Comparison of ENCODE assay signal across 19 cellular contexts in genomic region chr1:3457910-3458621, GRCh38. TPM values are rescaled to one million over a fixed set of nuclear protein-coding genes. Genes with fewer than 3 reads are reported as not detected.
DNase-seq lines count a peak whose midpoint lies in the region; TF ChIP-seq lines count a peak whose summit lies in the region.
"Had no signal": no experiment of that assay in that cellular context is flagged by ENCODE, and none has a peak within 500 bp of the region (broad histone marks: within the 10 kb centered on the region; RNA-seq: fewer than 3 reads in every experiment).

No MANE protein-coding gene starts in this region.

- POLR2A ChIA-PET in GM10248 (lab: Yijun Ruan, JAX) = no interaction called here
- POLR2A ChIA-PET in CD4-positive, alpha-beta memory T cell (lab: Charles Lee; ENCODE audit: partially characterized antibody) = no interaction called here

- CTCF ChIA-PET in GM10248 (lab: Yijun Ruan, JAX) = no interaction called here
- CTCF ChIA-PET in CD4-positive, alpha-beta memory T cell (lab: Charles Lee; ENCODE audit: partially characterized antibody) = no interaction called here

- H3K9me3 ChIP-seq in SJCRH30 (replicated peaks) = no peaks in the 10 kb centered on the region
- H3K9me3 ChIP-seq in osteoblast (ENCODE audit: low read depth, low read length) = no peaks in the 10 kb centered on the region
- H3K9me3 ChIP-seq in CD4-positive, alpha-beta memory T cell (ENCODE audit: control insufficient read depth in 1 of 2, low read length in 2 of 2) = no peaks in the 10 kb centered on the region
- H3K9me3 ChIP-seq: heart left ventricle, SJSA1 had no signal

- peaks cover 7% of the 10 kb centered on the region for H3K27me3 Mint-ChIP-seq in activated T-cell treated with anti-CD3 and anti-CD28 coated beads, Interleukin-2, amount 50 U/mL, for 24 hours
- no peaks in the 10 kb centered on the region for H3K27me3 Mint-ChIP-seq in CD4-positive, alpha-beta memory T cell
- H3K27me3 Mint-ChIP-seq: stimulated activated naive CD8-positive, alpha-beta T cell treated with anti-CD3 and anti-CD28 coated beads, Interleukin-15, Interleukin-2, amounts not matched to agents 100 ng/mL and 50 ng/mL, for 24 hours had no signal

- no peaks in the 10 kb centered on the region for H3K79me2 ChIP-seq in osteoblast (ENCODE audit: insufficient read depth, low read length)

- no peaks in the 10 kb centered on the region for H3K9me3 Mint-ChIP-seq in activated T-cell treated with anti-CD3 and anti-CD28 coated beads, Interleukin-2, amount 50 U/mL, for 24 hours
- H3K9me3 Mint-ChIP-seq in CD4-positive, alpha-beta memory T cell = no peaks in the 10 kb centered on the region
- H3K9me3 Mint-ChIP-seq: naive thymus-derived CD4-positive, alpha-beta T cell; stimulated activated naive CD8-positive, alpha-beta T cell treated with anti-CD3 and anti-CD28 coated beads, Interleukin-15, Interleukin-2, amounts not matched to agents 100 ng/mL and 50 ng/mL, for 24 hours had no signal

- H3K4me1 ChIP-seq in SJCRH30 (peaks cover 13% of the 10 kb centered on the region), osteoblast (ENCODE audit: insufficient read depth, low read length) (no peaks in the 10 kb centered on the region)
- peaks cover 10% of the 10 kb centered on the region for H3K4me1 ChIP-seq in CD4-positive, alpha-beta memory T cell (ENCODE audit: insufficient read depth, low read length)

- H3K27ac ChIP-seq in 22Rv1 (peak overlapping the region; percentile 71), SJCRH30 (no peak overlapping the region), osteoblast (ENCODE audit: low read depth, low read length) (no peak overlapping the region)
- H3K27ac ChIP-seq in CD4-positive, alpha-beta memory T cell (ENCODE audit: low read depth, low read length) = no peak overlapping the region
- H3K27ac ChIP-seq: heart left ventricle, SJSA1 had no signal

- H3K36me3 Mint-ChIP-seq in activated T-cell treated with anti-CD3 and anti-CD28 coated beads, Interleukin-2, amount 50 U/mL, for 24 hours (ENCODE audit: low read depth) = no peaks in the 10 kb centered on the region
- no peaks in the 10 kb centered on the region for H3K36me3 Mint-ChIP-seq in CD4-positive, alpha-beta memory T cell
- H3K36me3 Mint-ChIP-seq: naive thymus-derived CD4-positive, alpha-beta T cell had no signal

- H3K27me3 ChIP-seq in SJCRH30 = peaks cover 33% of the 10 kb centered on the region
- peaks cover 10% of the 10 kb centered on the region for H3K27me3 ChIP-seq in osteoblast (ENCODE audit: insufficient read depth, low read length)
- peaks cover 7% of the 10 kb centered on the region for H3K27me3 ChIP-seq in CD4-positive, alpha-beta memory T cell (ENCODE audit: insufficient read depth, low read length)
- H3K27me3 ChIP-seq: SJSA1 had no signal

- no peak overlapping the region for H3K4me2 ChIP-seq in osteoblast (ENCODE audit: insufficient read depth, low read length)

- H2AFZ ChIP-seq in osteoblast (ENCODE audit: low read length) = no peak overlapping the region

- H3K4me3 ChIP-seq in SJCRH30 (no peak overlapping the region), osteoblast (ENCODE audit: insufficient read depth, low read length) (no peak overlapping the region)
- H3K4me3 ChIP-seq in CD4-positive, alpha-beta memory T cell (ENCODE audit: low read length in 2 of 2) = no peak overlapping the region
- H3K4me3 ChIP-seq: heart left ventricle, SJSA1, skin epidermis had no signal

- TF ChIP-seq CTCF in 22Rv1 (IDR thresholded peaks at IDR 0.05) (no peak), osteoblast (IDR thresholded peaks at IDR 0.05; ENCODE audit: extremely low read depth, low read depth, low read length) (no peak), GM10248 (IDR thresholded peaks at IDR 0.05; ENCODE audit: control extremely low read depth, extremely low read depth, low read depth, missing control alignments) (no peak)

- no peaks in the 10 kb centered on the region for H3K36me3 ChIP-seq in SJCRH30
- no peaks in the 10 kb centered on the region for H3K36me3 ChIP-seq in osteoblast (ENCODE audit: insufficient read depth, low read length)
- no peaks in the 10 kb centered on the region for H3K36me3 ChIP-seq in CD4-positive, alpha-beta memory T cell (ENCODE audit: insufficient read depth, low read length)
- H3K36me3 ChIP-seq: heart left ventricle, SJSA1 had no signal

- intact Hi-C loops in head of caudate nucleus (cut with DNase I) = no loop called here
- intact Hi-C loops in CD4-positive, alpha-beta memory T cell (cut with micrococcal nuclease) = no loop called here

- peak; percentile 67 to 80 for DNase-seq in SJCRH30
- DNase-seq in head of caudate nucleus = peak in 32 of 42 donors; percentile 31 to 81 (median 50)
- peak; percentile 69 for DNase-seq in osteoblast (ENCODE audit: insufficient read length, low spot score, missing footprints)
- no peak for DNase-seq in activated T-cell treated with anti-CD3 and anti-CD28 coated beads, Interleukin-2, amount 50 U/mL, for 24 hours
- DNase-seq in stimulated activated CD4-positive, alpha-beta T cell treated with anti-CD3 and anti-CD28 coated beads, Interleukin-2, amount 100 ng/mL, for 24 hours = no peak
- DNase-seq in GM10248 (ENCODE audit: extremely low spot score) = no peak
- DNase-seq in CD4-positive, alpha-beta memory T cell = no peak
- DNase-seq: ACHN; activated gamma-delta T cell treated with Interleukin-2 at 50 U/mL for 16 hours; kidney glomerular epithelial cell; naive thymus-derived CD4-positive, alpha-beta T cell; NCI-H2081 treated with DMSO at 0.1 percent for 48 hours; NK-92 treated with Interleukin-12 subunit alpha and Interleukin-12 subunit beta, amount 100 ng/mL, for 24 hours had no signal

- no peak overlapping the region for H3K4me3 Mint-ChIP-seq in activated T-cell treated with anti-CD3 and anti-CD28 coated beads, Interleukin-2, amount 50 U/mL, for 24 hours
- no peak overlapping the region for H3K4me3 Mint-ChIP-seq in CD4-positive, alpha-beta memory T cell
- H3K4me3 Mint-ChIP-seq: naive thymus-derived CD4-positive, alpha-beta T cell; stimulated activated naive CD8-positive, alpha-beta T cell treated with anti-CD3 and anti-CD28 coated beads, Interleukin-15, Interleukin-2, amounts not matched to agents 100 ng/mL and 50 ng/mL, for 24 hours had no signal

- H3K27ac Mint-ChIP-seq in activated T-cell treated with anti-CD3 and anti-CD28 coated beads, Interleukin-2, amount 50 U/mL, for 24 hours = no peak overlapping the region
- H3K27ac Mint-ChIP-seq in CD4-positive, alpha-beta memory T cell = peak overlapping the region in 1 of 7 donors; percentile 5
- H3K27ac Mint-ChIP-seq: stimulated activated naive CD8-positive, alpha-beta T cell treated with anti-CD3 and anti-CD28 coated beads, Interleukin-15, Interleukin-2, amounts not matched to agents 100 ng/mL and 50 ng/mL, for 24 hours had no signal

- H4K20me1 ChIP-seq in osteoblast (ENCODE audit: insufficient read depth, low read length) = no peaks in the 10 kb centered on the region

- H3K4me1 Mint-ChIP-seq in activated T-cell treated with anti-CD3 and anti-CD28 coated beads, Interleukin-2, amount 50 U/mL, for 24 hours (ENCODE audit: low read depth) = peaks cover 8% of the 10 kb centered on the region
- peaks cover 0 to 7% (median 2%) of the 10 kb centered on the region in 4 donors for H3K4me1 Mint-ChIP-seq in CD4-positive, alpha-beta memory T cell

RNA-seq across cellular contexts. Expression of gene ARHGEF16, which starts 3.6 kb away (rescaled TPM):
- 0.18 and 0.57 TPM in 2 replicates for total RNA-seq in SJCRH30 (2014; rRNA removed; shearing (Covaris generic))
- not detected in 2 replicates for total RNA-seq in osteoblast
- total RNA-seq in CD4-positive, alpha-beta memory T cell = under 1 TPM; 0.20 to 0.22 TPM
- polyA plus RNA-seq in CD4-positive, alpha-beta memory T cell = under 1 TPM in 1 of 2 donors, not detected in 1; 0.16 TPM
- total RNA-seq: LHCN-M2 had no signal
- polyA plus RNA-seq: naive thymus-derived CD4-positive, alpha-beta T cell had no signal

Comparison
In these comparisons a context has a peak if more than half of its experiments do, and no peak if none do; other contexts are left out.
1. DNase-seq: peak in SJCRH30 (2 of 2), head of caudate nucleus (32 of 42) and osteoblast (single experiment); none in activated T-cell treated with anti-CD3 and anti-CD28 coated beads, Interleukin-2, amount 50 U/mL, for 24 hours (single experiment), stimulated activated CD4-positive, alpha-beta T cell treated with anti-CD3 and anti-CD28 coated beads, Interleukin-2, amount 100 ng/mL, for 24 hours (0 of 2), GM10248 (single experiment) and CD4-positive, alpha-beta memory T cell (0 of 5).